1 cellular context compared by ENCODE assay signal in genomic region chr7:77727527-77727926, GRCh38.
TF ChIP-seq lines count a peak whose summit lies in the region.

No MANE protein-coding gene starts in this region.

TF ChIP-seq in K562, 482 proteins besides CTCF, POLR2A, EP300 and RAD21:
- TF ChIP-seq ARID1B (IDR thresholded peaks at IDR 0.05) (no peak), ARHGAP35 (IDR thresholded peaks at IDR 0.05; ENCODE audit: partially characterized antibody) (no peak), MXI1 (IDR thresholded peaks at IDR 0.05; ENCODE audit: low read depth, low read length) (no peak), MCM5 (IDR thresholded peaks at IDR 0.05; ENCODE audit: low read depth) (no peak), ZKSCAN8 (CRISPR knock-in tag; IDR thresholded peaks at IDR 0.05) (no peak), MYNN (IDR thresholded peaks at IDR 0.05) (no peak), MYNN (CRISPR knock-in tag; IDR thresholded peaks at IDR 0.05) (no peak), ZNF318 (IDR thresholded peaks at IDR 0.05; ENCODE audit: borderline replicate concordance in 1 of 2, low read depth in 1 of 2) (no peak), ELF4 (CRISPR knock-in tag; IDR thresholded peaks at IDR 0.05) (no peak), MXD1 (CRISPR knock-in tag; IDR thresholded peaks at IDR 0.05; ENCODE audit: borderline replicate concordance, poor library complexity, severe bottlenecking) (no peak), HCFC1 (IDR thresholded peaks at IDR 0.05; ENCODE audit: low read depth, low read length) (no peak), HMG20A (CRISPR knock-in tag; conservative IDR thresholded peaks at IDR 0.05) (no peak), NR0B1 (IDR thresholded peaks at IDR 0.05; ENCODE audit: partially characterized antibody) (no peak), ETS2 (tag; IDR thresholded peaks at IDR 0.05; ENCODE audit: borderline replicate concordance, poor library complexity, severe bottlenecking) (no peak), NFE2 (IDR thresholded peaks at IDR 0.05; ENCODE audit: low read depth) (0 out of 2 replicates have a peak, but pooled peaks have one; percentile 31), C11orf30 (IDR thresholded peaks at IDR 0.05; ENCODE audit: low read depth) (0 out of 2 replicates have a peak, but pooled peaks have one; percentile 24), CBX2 (IDR thresholded peaks at IDR 0.05; ENCODE audit: insufficient read depth, low read length, poor library complexity, severe bottlenecking) (no peak), ZHX1 (conservative IDR thresholded peaks at IDR 0.05; ENCODE audit: low read length) (no peak), PHB (CRISPR knock-in tag; IDR thresholded peaks at IDR 0.05) (no peak), ZNF384 (IDR thresholded peaks at IDR 0.05; ENCODE audit: low read depth, low read length) (no peak), HOXB6 (CRISPR knock-in tag; IDR thresholded peaks at IDR 0.05; ENCODE audit: borderline replicate concordance) (no peak), EP400 (IDR thresholded peaks at IDR 0.05) (0 out of 2 replicates have a peak, but pooled peaks have one; percentile 24), PCBP1 (IDR thresholded peaks at IDR 0.05; ENCODE audit: low read depth, low read length, poor library complexity, severe bottlenecking) (no peak)
